ENCODE assay signal across 9 cellular contexts in genomic region chr10:323651-324293, GRCh38.
A peak's percentile ranks its signal among the peaks of the same experiment; 100 is the strongest.
DNase-seq lines count a peak whose midpoint lies in the region; ATAC-seq and TF ChIP-seq lines count a peak whose summit lies in the region.
"Had no signal": no experiment of that assay in that cellular context is flagged by ENCODE, and none has a peak within 500 bp of the region (broad histone marks: within the 10 kb centered on the region; RNA-seq: fewer than 3 reads in every experiment).

No MANE protein-coding gene starts in this region.

- TF ChIP-seq CTCF in foreskin keratinocyte (conservative IDR thresholded peaks at IDR 0.05), result peak; percentile 34

- ATAC-seq in GM21786 (IDR thresholded peaks at IDR 0.05; ENCODE audit: unreplicated experiment) (peak; percentile 98), foreskin keratinocyte (peak; percentile 99)

- H3K27ac ChIP-seq in foreskin keratinocyte (peak overlapping the region; percentile 13), rectal smooth muscle tissue (ENCODE audit: low read depth, low read length) (no peak overlapping the region)
- H3K27ac ChIP-seq: KMS-11 had no signal

- peak; percentile 99 for DNase-seq in EH (ENCODE audit: low read depth)
- peak; percentile 42 for DNase-seq in LoVo (ENCODE audit: low spot score)
- DNase-seq in activated T-cell treated with anti-CD3 and anti-CD28 coated beads for 4 hours, result peak; percentile 19
- DNase-seq in foreskin keratinocyte, result peak; percentile 76 to 91
- no peak for DNase-seq in NCI-H2107 (lab: John Stamatoyannopoulos, UW)
- no peak for DNase-seq in NCI-H187 treated with DMSO at 0.1 percent for 48 hours (lab: John Stamatoyannopoulos, UW)

- peaks cover 4% of the 10 kb centered on the region for H3K36me3 ChIP-seq in rectal smooth muscle tissue (ENCODE audit: control insufficient read depth, insufficient read depth, low read length)

- peak overlapping the region; percentile 19 for H3K4me3 ChIP-seq in rectal smooth muscle tissue (ENCODE audit: low read length)

- no peaks in the 10 kb centered on the region for H3K27me3 ChIP-seq in foreskin keratinocyte
- H3K27me3 ChIP-seq in rectal smooth muscle tissue (ENCODE audit: control insufficient read depth, insufficient read depth, low read length), result no peaks in the 10 kb centered on the region

- H3K4me1 ChIP-seq in foreskin keratinocyte, result peaks cover 10% of the 10 kb centered on the region
- peaks cover 6% of the 10 kb centered on the region for H3K4me1 ChIP-seq in rectal smooth muscle tissue (ENCODE audit: control insufficient read depth, insufficient read depth, low read length)

- H3K9ac ChIP-seq in rectal smooth muscle tissue (ENCODE audit: low read length), result no peak overlapping the region
- H3K9ac ChIP-seq: KMS-11 had no signal

Comparison
In these comparisons a context has a peak if more than half of its experiments do, and no peak if none do; other contexts are left out.
1. DNase-seq: peak in EH (single experiment), LoVo (single experiment), activated T-cell treated with anti-CD3 and anti-CD28 coated beads for 4 hours (single experiment) and foreskin keratinocyte (2 of 2); none in NCI-H2107 (single experiment) and NCI-H187 treated with DMSO at 0.1 percent for 48 hours (single experiment).